8 cellular contexts compared by ENCODE assay signal in genomic region chr3:12787346-12787745, GRCh38. TPM values are rescaled to one million over a fixed set of nuclear protein-coding genes. Genes with fewer than 3 reads are reported as not detected.
A peak's percentile ranks its signal among the peaks of the same experiment; 100 is the strongest.
DNase-seq lines count a peak whose midpoint lies in the region; TF ChIP-seq lines count a peak whose summit lies in the region.
"Not testable (repeated sequence)": the region's sequence is repeated elsewhere in the genome, so short reads cannot be mapped to it uniquely, and the experiment has no call there.

No MANE protein-coding gene starts in this region.

- not testable (repeated sequence) for H3K9me2 ChIP-seq in hepatocyte (replicated peaks; ENCODE audit: insufficient read depth)

- H3K4me3 Mint-ChIP-seq in progenitor cell of endocrine pancreas (ENCODE audit: low read depth) = not testable (repeated sequence)

- peak; percentile 40 for TF ChIP-seq RAD21 in Ishikawa (IDR thresholded peaks at IDR 0.05; ENCODE audit: low read depth)

- H4K20me1 ChIP-seq in hepatocyte (ENCODE audit: insufficient read depth, poor library complexity, severe bottlenecking) = not testable (repeated sequence)

- DNase-seq in COLO829 (ENCODE audit: low spot score) (peak; percentile 5), RPMI8226 (peak; percentile 52), brain microvascular endothelial cell (peak; percentile 29), hepatocyte (ENCODE audit: low spot score) (peak; percentile 66), progenitor cell of endocrine pancreas (ENCODE audit: low spot score, unreplicated experiment) (peak; percentile 64)
- peak; percentile 31 to 38 for DNase-seq in activated CD8-positive, alpha-beta memory T cell treated with anti-CD3 and anti-CD28 coated beads for 1 hour (ENCODE audit: extremely low read depth in 1 of 2, low read depth in 1 of 2)
- peak; percentile 77 for DNase-seq in stimulated activated CD8-positive, alpha-beta memory T cell treated with anti-CD3 and anti-CD28 coated beads, Interleukin-4, amount 100 ng/mL, for 48 hours

- not testable (repeated sequence) for H3K4me1 Mint-ChIP-seq in progenitor cell of endocrine pancreas (ENCODE audit: low read depth)

- H3K79me2 ChIP-seq in hepatocyte = not testable (repeated sequence)

- not testable (repeated sequence) for H3K27ac Mint-ChIP-seq in progenitor cell of endocrine pancreas

- H3K9me3 Mint-ChIP-seq in progenitor cell of endocrine pancreas (ENCODE audit: low read depth) = not testable (repeated sequence)

- not testable (repeated sequence) for TF ChIP-seq EP300 in Ishikawa (IDR thresholded peaks at IDR 0.05; ENCODE audit: borderline replicate concordance)

- H3K9me3 ChIP-seq in hepatocyte (ENCODE audit: low read depth) = not testable (repeated sequence)

- H2AFZ ChIP-seq in hepatocyte = not testable (repeated sequence)

- not testable (repeated sequence) for H3K4me2 ChIP-seq in hepatocyte

- not testable (repeated sequence) for H3K36me3 ChIP-seq in brain microvascular endothelial cell (replicated peaks); hepatocyte (replicated peaks; ENCODE audit: insufficient read depth, low read depth)

- TF ChIP-seq CTCF in brain microvascular endothelial cell (IDR thresholded peaks at IDR 0.05; ENCODE audit: low read depth, low read length, missing control alignments) = peak; percentile 24
- TF ChIP-seq CTCF in hepatocyte (IDR thresholded peaks at IDR 0.05; ENCODE audit: poor library complexity) = peak; percentile 36
- peak; percentile 52 for TF ChIP-seq CTCF in progenitor cell of endocrine pancreas (IDR thresholded peaks at IDR 0.05; ENCODE audit: unreplicated experiment)

- not testable (repeated sequence) for H3K36me3 Mint-ChIP-seq in progenitor cell of endocrine pancreas (ENCODE audit: insufficient read depth)

- H3K27me3 Mint-ChIP-seq in progenitor cell of endocrine pancreas = not testable (repeated sequence)

- H3K4me1 ChIP-seq in hepatocyte (ENCODE audit: insufficient read depth) = not testable (repeated sequence)

- not testable (repeated sequence) for H3K27ac ChIP-seq in brain microvascular endothelial cell, hepatocyte

- 22% methylated on average over 9 of the region's 9 CpGs for WGBS in hepatocyte (ENCODE audit: low lambda C conversion rate, missing lambda C conversion rate)

- not testable (repeated sequence) for H3K4me3 ChIP-seq in brain microvascular endothelial cell (ENCODE audit: low read depth, low read length); hepatocyte

- not testable (repeated sequence) for H3K27me3 ChIP-seq in brain microvascular endothelial cell (replicated peaks); hepatocyte

- in situ Hi-C loops in brain microvascular endothelial cell (cut with HindIII; ENCODE audit: low pct_ligation_motif_present, low sequenced_read_pairs) = not testable (repeated sequence)

RNA-seq across cellular contexts. Expression of gene CAND2, which starts 9.1 kb away (rescaled TPM):
- total RNA-seq in hepatocyte = 3.3 and 5.0 TPM in 2 replicates
- polyA plus RNA-seq in hepatocyte = 3.1 and 4.3 TPM in 2 replicates
- total RNA-seq in progenitor cell of endocrine pancreas = 7.9 and 11.0 TPM in 2 replicates

RNA-seq across cellular contexts. Expression of gene TMEM40, which starts 28.3 kb away (rescaled TPM):
- total RNA-seq in hepatocyte (0.52 TPM in 1 of 2 replicates, not detected in the other), progenitor cell of endocrine pancreas (0.36 TPM in 1 of 2 replicates, not detected in the other)
- polyA plus RNA-seq in hepatocyte = 0.68 and 1.6 TPM in 2 replicates

RNA-seq across cellular contexts. Expression of gene RPL32, which starts 54.0 kb away (rescaled TPM):
- 897 TPM in 2 replicates for total RNA-seq in hepatocyte
- polyA plus RNA-seq in hepatocyte = 666 and 751 TPM in 2 replicates
- total RNA-seq in progenitor cell of endocrine pancreas = 1,626 and 1,662 TPM in 2 replicates

Comparison
In these comparisons a context has a peak if more than half of its experiments do, and no peak if none do; other contexts are left out.
1. DNase-seq: peak in every context shown above with its lines; median percentile 77 in stimulated activated CD8-positive, alpha-beta memory T cell treated with anti-CD3 and anti-CD28 coated beads, Interleukin-4, amount 100 ng/mL, for 48 hours; 66 in hepatocyte; 64 in progenitor cell of endocrine pancreas; 52 in RPMI8226; 34 in activated CD8-positive, alpha-beta memory T cell treated with anti-CD3 and anti-CD28 coated beads for 1 hour; 29 in brain microvascular endothelial cell; 5 in COLO829.